Comparison of ENCODE assay signal across 1 cellular context in genomic region chr13:29508130-29508873, GRCh38.
TF ChIP-seq lines count a peak whose summit lies in the region.

No MANE protein-coding gene starts in this region.

TF ChIP-seq in HepG2, 621 proteins besides CTCF, POLR2A, EP300 and RAD21 (continued from another document and continues in another):
- TF ChIP-seq MAF1 (CRISPR knock-in tag; IDR thresholded peaks at IDR 0.05; ENCODE audit: borderline replicate concordance) (no peak), SALL2 (CRISPR knock-in tag; IDR thresholded peaks at IDR 0.05) (no peak), ZNF318 (CRISPR knock-in tag; IDR thresholded peaks at IDR 0.05) (no peak), ZNF235 (CRISPR knock-in tag; IDR thresholded peaks at IDR 0.05; ENCODE audit: borderline replicate concordance) (no peak), KAT2B (IDR thresholded peaks at IDR 0.05; ENCODE audit: borderline replicate concordance, low read depth, low read length) (no peak), RERE (CRISPR knock-in tag; IDR thresholded peaks at IDR 0.05; ENCODE audit: low read depth) (no peak), ZFP41 (CRISPR knock-in tag; IDR thresholded peaks at IDR 0.05; ENCODE audit: borderline replicate concordance) (no peak), HINFP (CRISPR knock-in tag; IDR thresholded peaks at IDR 0.05; ENCODE audit: low read depth) (no peak), KAT8 (CRISPR knock-in tag; IDR thresholded peaks at IDR 0.05) (no peak), PHF21A (CRISPR knock-in tag; IDR thresholded peaks at IDR 0.05) (peak; percentile 62; the same call in 1 of the 2 replicates), ZNF557 (CRISPR knock-in tag; IDR thresholded peaks at IDR 0.05) (no peak), CENPX (CRISPR knock-in tag; IDR thresholded peaks at IDR 0.05) (no peak), NR2F1 (CRISPR knock-in tag; IDR thresholded peaks at IDR 0.05) (no peak), ZNF34 (CRISPR knock-in tag; IDR thresholded peaks at IDR 0.05; ENCODE audit: borderline replicate concordance) (no peak), RARA (CRISPR knock-in tag; IDR thresholded peaks at IDR 0.05) (no peak), MYPOP (CRISPR knock-in tag; IDR thresholded peaks at IDR 0.05) (0 out of 2 replicates have a peak, but pooled peaks have one; percentile 36), ZNF761 (CRISPR knock-in tag; conservative IDR thresholded peaks at IDR 0.05) (no peak), ARID3A (IDR thresholded peaks at IDR 0.05; ENCODE audit: low read depth, low read length) (no peak), ZNF441 (CRISPR knock-in tag; IDR thresholded peaks at IDR 0.05; ENCODE audit: borderline replicate concordance) (peak; percentile 44; the same call in 1 of the 2 replicates), MZF1 (CRISPR knock-in tag; IDR thresholded peaks at IDR 0.05; ENCODE audit: borderline replicate concordance) (no peak), IRF2 (CRISPR knock-in tag; IDR thresholded peaks at IDR 0.05) (0 out of 2 replicates have a peak, but pooled peaks have one; percentile 32), ZSCAN31 (CRISPR knock-in tag; IDR thresholded peaks at IDR 0.05; ENCODE audit: low read depth) (no peak), KLF12 (CRISPR knock-in tag; IDR thresholded peaks at IDR 0.05; ENCODE audit: borderline replicate concordance) (no peak), ZNF746 (CRISPR knock-in tag; IDR thresholded peaks at IDR 0.05) (no peak), USF2 (IDR thresholded peaks at IDR 0.05; ENCODE audit: low read depth, low read length) (no peak), USF2 (CRISPR knock-in tag; IDR thresholded peaks at IDR 0.05; ENCODE audit: borderline replicate concordance) (0 out of 2 replicates have a peak, but pooled peaks have one; percentile 24), AGO2 (optimal IDR thresholded peaks at IDR 0.05; ENCODE audit: low read depth, low read length) (peak; percentile 21), MXD1 (CRISPR knock-in tag; IDR thresholded peaks at IDR 0.05) (no peak), ZNF501 (CRISPR knock-in tag; IDR thresholded peaks at IDR 0.05) (no peak), JARID2 (CRISPR knock-in tag; IDR thresholded peaks at IDR 0.05; ENCODE audit: insufficient replicate concordance) (no peak), JUND (CRISPR knock-in tag; IDR thresholded peaks at IDR 0.05) (no peak), ZKSCAN1 (IDR thresholded peaks at IDR 0.05; ENCODE audit: low read length) (no peak)
- TF ChIP-seq, protein P1, sequence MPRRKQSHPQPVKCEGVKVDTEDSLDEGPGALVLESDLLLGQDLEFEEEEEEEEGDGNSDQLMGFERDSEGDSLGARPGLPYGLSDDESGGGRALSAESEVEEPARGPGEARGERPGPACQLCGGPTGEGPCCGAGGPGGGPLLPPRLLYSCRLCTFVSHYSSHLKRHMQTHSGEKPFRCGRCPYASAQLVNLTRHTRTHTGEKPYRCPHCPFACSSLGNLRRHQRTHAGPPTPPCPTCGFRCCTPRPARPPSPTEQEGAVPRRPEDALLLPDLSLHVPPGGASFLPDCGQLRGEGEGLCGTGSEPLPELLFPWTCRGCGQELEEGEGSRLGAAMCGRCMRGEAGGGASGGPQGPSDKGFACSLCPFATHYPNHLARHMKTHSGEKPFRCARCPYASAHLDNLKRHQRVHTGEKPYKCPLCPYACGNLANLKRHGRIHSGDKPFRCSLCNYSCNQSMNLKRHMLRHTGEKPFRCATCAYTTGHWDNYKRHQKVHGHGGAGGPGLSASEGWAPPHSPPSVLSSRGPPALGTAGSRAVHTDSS (CRISPR knock-in tag; conservative IDR thresholded peaks at IDR 0.05): no peak
- TF ChIP-seq, protein P2, sequence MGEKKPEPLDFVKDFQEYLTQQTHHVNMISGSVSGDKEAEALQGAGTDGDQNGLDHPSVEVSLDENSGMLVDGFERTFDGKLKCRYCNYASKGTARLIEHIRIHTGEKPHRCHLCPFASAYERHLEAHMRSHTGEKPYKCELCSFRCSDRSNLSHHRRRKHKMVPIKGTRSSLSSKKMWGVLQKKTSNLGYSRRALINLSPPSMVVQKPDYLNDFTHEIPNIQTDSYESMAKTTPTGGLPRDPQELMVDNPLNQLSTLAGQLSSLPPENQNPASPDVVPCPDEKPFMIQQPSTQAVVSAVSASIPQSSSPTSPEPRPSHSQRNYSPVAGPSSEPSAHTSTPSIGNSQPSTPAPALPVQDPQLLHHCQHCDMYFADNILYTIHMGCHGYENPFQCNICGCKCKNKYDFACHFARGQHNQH (CRISPR knock-in tag; IDR thresholded peaks at IDR 0.05): peak; percentile 34; the same call in 1 of the 2 replicates
